In genomic region chr18:63878343-63878742, GRCh38 we compare ENCODE assay signal across 20 cellular contexts. TPM values are rescaled to one million over a fixed set of nuclear protein-coding genes. Genes with fewer than 3 reads are reported as not detected.
DNase-seq lines count a peak whose midpoint lies in the region; ATAC-seq and TF ChIP-seq lines count a peak whose summit lies in the region.
"Had no signal": no experiment of that assay in that cellular context is flagged by ENCODE, and none has a peak within 500 bp of the region (broad histone marks: within the 10 kb centered on the region; RNA-seq: fewer than 3 reads in every experiment).

No MANE protein-coding gene starts in this region.

- ATAC-seq in GM21825 (IDR thresholded peaks at IDR 0.05; ENCODE audit: unreplicated experiment) (no peak), left lung (no peak), Right ventricle myocardium inferior (no peak), GM19023 (IDR thresholded peaks at IDR 0.05; ENCODE audit: unreplicated experiment) (no peak)
- ATAC-seq: esophagus mucosa, left colon had no signal

- intact Hi-C loops in left lung (cut with DNase I), result no loop called here
- intact Hi-C loops in Right ventricle myocardium inferior (cut with DNase I), result no loop called here

- H3K27ac ChIP-seq in left lung, result no peak overlapping the region
- H3K27ac ChIP-seq: dorsolateral prefrontal cortex, SJCRH30 had no signal

- H3K27ac Mint-ChIP-seq in HFFc6, result peak overlapping the region; percentile 68
- H3K27ac Mint-ChIP-seq: activated naive CD4-positive, alpha-beta T cell treated with anti-CD3 and anti-CD28 coated beads for 36 hours; B cell had no signal

- H3K9me3 ChIP-seq in left lung, result no peaks in the 10 kb centered on the region
- H3K9me3 ChIP-seq: SJCRH30 had no signal

- no peak overlapping the region for H3K4me3 ChIP-seq in left lung
- H3K4me3 ChIP-seq: dorsolateral prefrontal cortex, SJCRH30 had no signal

- DNase-seq in AG09319 (ENCODE audit: extremely low read depth, low read depth) (peak; percentile 31), HFFc6 (peak; percentile 20), RPMI7951 (ENCODE audit: low read depth) (peak; percentile 58), fibroblast of the conjunctiva (ENCODE audit: low read depth) (peak; percentile 68), left lung (no peak), Right ventricle myocardium inferior (ENCODE audit: missing footprints) (no peak)
- DNase-seq: activated CD4-positive, alpha-beta T cell treated with anti-CD3 and anti-CD28 coated beads for 48 hours; activated naive CD4-positive, alpha-beta T cell treated with anti-CD3 and anti-CD28 coated beads for 36 hours; dorsolateral prefrontal cortex; left colon; NCI-H1417; NK-92 treated with Interleukin-12 subunit alpha and Interleukin-12 subunit beta, amount 100 ng/mL, for 24 hours; SJCRH30; stimulated activated CD4-positive, alpha-beta T cell treated with anti-CD3 and anti-CD28 coated beads, Interleukin-4, amount 100 ng/mL, for 24 hours; stimulated activated CD8-positive, alpha-beta memory T cell treated with anti-CD3 and anti-CD28 coated beads, Interleukin-4, amount 100 ng/mL, for 48 hours had no signal

- peaks cover 63% of the 10 kb centered on the region for H3K4me1 Mint-ChIP-seq in HFFc6 (ENCODE audit: low read depth)
- H3K4me1 Mint-ChIP-seq: B cell had no signal

- H3K27me3 Mint-ChIP-seq in HFFc6 (ENCODE audit: insufficient read depth), result no peaks in the 10 kb centered on the region
- H3K27me3 Mint-ChIP-seq: B cell had no signal

- H3K27me3 ChIP-seq in left lung, result no peaks in the 10 kb centered on the region
- H3K27me3 ChIP-seq: SJCRH30 had no signal

- peaks cover 0 to 13% of the 10 kb centered on the region in 2 donors for H3K4me1 ChIP-seq in left lung
- H3K4me1 ChIP-seq: SJCRH30 had no signal

- 0 out of 2 replicates have a peak overlapping the region, but pooled peaks have one; percentile 12 for H3K4me3 Mint-ChIP-seq in HFFc6
- H3K4me3 Mint-ChIP-seq: activated naive CD4-positive, alpha-beta T cell treated with anti-CD3 and anti-CD28 coated beads for 36 hours; B cell had no signal

- H3K36me3 Mint-ChIP-seq in HFFc6 (ENCODE audit: low read depth), result 0 out of 2 replicates have a peak, but pooled peaks cover 4% of the 10 kb centered on the region

- no peaks in the 10 kb centered on the region for H3K9me3 Mint-ChIP-seq in HFFc6
- H3K9me3 Mint-ChIP-seq: activated naive CD4-positive, alpha-beta T cell treated with anti-CD3 and anti-CD28 coated beads for 36 hours had no signal

- H3K36me3 ChIP-seq in left lung, result no peaks in the 10 kb centered on the region
- H3K36me3 ChIP-seq: SJCRH30 had no signal

- no peak for TF ChIP-seq CTCF in AG09319 (IDR thresholded peaks at IDR 0.05; ENCODE audit: low read depth, low read length)
- no peak for TF ChIP-seq CTCF in HFFc6 (IDR thresholded peaks at IDR 0.05)
- TF ChIP-seq CTCF in left lung (IDR thresholded peaks at IDR 0.05), result no peak

RNA-seq across cellular contexts. Expression of gene SERPINB2, which starts 9.2 kb away (rescaled TPM):
- total RNA-seq in HFFc6 (2021; fragmentation: NEBNext Ultra II Directional; extraction: Animal tissue kit (Norgen Biotek cat#: 25700)), result 10 to 100 TPM; 30.9 to 91.5 (median 36.1) TPM
- total RNA-seq in RPMI7951 (2014; rRNA removed; shearing (Covaris generic)), result 20.3 and 20.5 TPM in 2 replicates
- total RNA-seq in left lung (1 to 10 TPM; 1.1 to 3.5 TPM), Right ventricle myocardium inferior (not detected)
- total RNA-seq: activated naive CD4-positive, alpha-beta T cell treated with anti-CD3 and anti-CD28 coated beads for 36 hours; left colon; mucosa of gallbladder; SJCRH30 had no signal

RNA-seq across cellular contexts. Expression of gene SERPINB10, which starts 29.4 kb away (rescaled TPM):
- total RNA-seq in HFFc6 (2021; fragmentation: NEBNext Ultra II Directional; extraction: Animal tissue kit (Norgen Biotek cat#: 25700)), result 1 to 10 TPM; 1.3 to 5.0 (median 1.8) TPM
- total RNA-seq in RPMI7951 (2014; rRNA removed; shearing (Covaris generic)), result 0.10 and 0.60 TPM in 2 replicates
- total RNA-seq in left lung (under 1 TPM in 1 of 2 donors, not detected in 1; 0.58 TPM), Right ventricle myocardium inferior (not detected)
- total RNA-seq: activated naive CD4-positive, alpha-beta T cell treated with anti-CD3 and anti-CD28 coated beads for 36 hours; B cell; left colon; mucosa of gallbladder; SJCRH30 had no signal

Comparison
In these comparisons a context has a peak if more than half of its experiments do, and no peak if none do; other contexts are left out.
1. DNase-seq: peak in AG09319 (single experiment), HFFc6 (single experiment), RPMI7951 (single experiment) and fibroblast of the conjunctiva (single experiment); none in left lung (0 of 2) and Right ventricle myocardium inferior (single experiment).